ENCODE assay signal across 15 cellular contexts in genomic region chr18:44816028-44816427, GRCh38.
"Had no signal": no experiment of that assay in that cellular context is flagged by ENCODE, and none has a peak within 500 bp of the region (broad histone marks: within the 10 kb centered on the region; RNA-seq: fewer than 3 reads in every experiment).

No MANE protein-coding gene starts in this region.

- H3K4me3 ChIP-seq: dorsolateral prefrontal cortex, esophagus squamous epithelium, smooth muscle cell, tibial artery had no signal

- H3K9me3 Mint-ChIP-seq: activated CD4-positive, alpha-beta memory T cell treated with anti-CD3 and anti-CD28 coated beads, Interleukin-2, amount 10 ng/mL, durations not matched to agents 7 days and 5 days; activated T-cell treated with anti-CD3 and anti-CD28 coated beads, Interleukin-2, amount 50 U/mL, for 72 hours; mesothelial cell of epicardium; stimulated activated effector memory CD8-positive, alpha-beta T cell treated with anti-CD3 and anti-CD28 coated beads, Interleukin-12 subunit alpha, Interleukin-12 subunit beta, amount 100 ng/mL, for 72 hours had no signal

- H3K27ac Mint-ChIP-seq: activated CD4-positive, alpha-beta memory T cell treated with anti-CD3 and anti-CD28 coated beads, Interleukin-2, amount 10 ng/mL, durations not matched to agents 7 days and 5 days; activated CD4-positive, alpha-beta T cell treated with anti-CD3 and anti-CD28 coated beads for 36 hours; activated naive CD8-positive, alpha-beta T cell treated with anti-CD3 and anti-CD28 coated beads for 36 hours; activated T-cell treated with anti-CD3 and anti-CD28 coated beads, Interleukin-2, amount 50 U/mL, for 72 hours; mesothelial cell of epicardium; stimulated activated effector memory CD8-positive, alpha-beta T cell treated with anti-CD3 and anti-CD28 coated beads, Interleukin-12 subunit alpha, Interleukin-12 subunit beta, amount 100 ng/mL, for 72 hours had no signal

- H3K4me3 Mint-ChIP-seq: activated CD4-positive, alpha-beta memory T cell treated with anti-CD3 and anti-CD28 coated beads, Interleukin-2, amount 10 ng/mL, durations not matched to agents 7 days and 5 days; activated CD4-positive, alpha-beta T cell treated with anti-CD3 and anti-CD28 coated beads for 36 hours; activated naive CD8-positive, alpha-beta T cell treated with anti-CD3 and anti-CD28 coated beads for 36 hours; activated T-cell treated with anti-CD3 and anti-CD28 coated beads, Interleukin-2, amount 50 U/mL, for 72 hours; mesothelial cell of epicardium; stimulated activated effector memory CD8-positive, alpha-beta T cell treated with anti-CD3 and anti-CD28 coated beads, Interleukin-12 subunit alpha, Interleukin-12 subunit beta, amount 100 ng/mL, for 72 hours had no signal

- H3K27ac ChIP-seq: dorsolateral prefrontal cortex, esophagus squamous epithelium, tibial artery had no signal

- H3K27me3 ChIP-seq: dorsolateral prefrontal cortex, esophagus squamous epithelium, tibial artery had no signal

- H3K36me3 ChIP-seq: esophagus squamous epithelium, tibial artery had no signal

- H3K9me3 ChIP-seq: esophagus squamous epithelium, tibial artery had no signal

- H3K36me3 Mint-ChIP-seq: activated naive CD8-positive, alpha-beta T cell treated with anti-CD3 and anti-CD28 coated beads for 36 hours had no signal

- DNase-seq: activated CD4-positive, alpha-beta memory T cell treated with anti-CD3 and anti-CD28 coated beads, Interleukin-2, amount 10 ng/mL, durations not matched to agents 7 days and 5 days; activated CD4-positive, alpha-beta T cell treated with anti-CD3 and anti-CD28 coated beads for 36 hours; activated gamma-delta T cell treated with Interleukin-2 at 50 U/mL for 16 hours; activated naive CD8-positive, alpha-beta T cell treated with anti-CD3 and anti-CD28 coated beads for 36 hours; activated T-cell treated with anti-CD3 and anti-CD28 coated beads, Interleukin-2, amount 50 U/mL, for 72 hours; anterior cingulate cortex; dorsolateral prefrontal cortex; esophagus squamous epithelium; foreskin fibroblast; kidney; T1000; tibial artery had no signal

- ATAC-seq: activated CD4-positive, alpha-beta T cell treated with anti-CD3 and anti-CD28 coated beads for 36 hours; activated T-cell treated with anti-CD3 and anti-CD28 coated beads, Interleukin-2, amount 50 U/mL, for 72 hours; stimulated activated effector memory CD8-positive, alpha-beta T cell treated with anti-CD3 and anti-CD28 coated beads, Interleukin-12 subunit alpha, Interleukin-12 subunit beta, amount 100 ng/mL, for 72 hours had no signal
